ENCODE assay signal across 7 cellular contexts in the genomic region with DNA sequence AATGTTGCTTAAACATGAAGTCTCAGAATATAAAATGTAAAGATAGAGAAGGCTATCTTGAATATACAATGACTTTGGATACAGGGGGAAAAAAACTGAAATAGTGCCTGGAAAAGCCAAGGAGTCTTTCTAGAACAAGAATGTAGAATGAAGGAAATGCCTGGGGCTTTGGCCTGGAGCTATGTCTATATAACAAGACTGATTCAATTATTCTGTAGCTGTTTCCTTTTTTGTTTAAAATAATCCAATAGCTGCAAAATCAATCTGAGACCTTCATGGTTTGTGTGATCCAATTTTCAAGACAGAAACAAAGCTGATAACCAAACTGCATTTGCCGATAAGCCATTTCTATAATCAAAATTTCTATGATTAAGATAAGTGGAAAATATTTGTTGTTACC.
"Had no signal": no experiment of that assay in that cellular context is flagged by ENCODE, and none has a peak within 500 bp of the region (broad histone marks: within the 10 kb centered on the region; RNA-seq: fewer than 3 reads in every experiment).

No MANE protein-coding gene starts in this region.

- H3K36me3 Mint-ChIP-seq: IgD-negative memory B cell had no signal

- H3K4me2 ChIP-seq: GM23338 had no signal

- H3K4me3 ChIP-seq: GM23338 had no signal

- DNase-seq: H9, HCEC 1CT, KBM-7 had no signal

- H3K27ac ChIP-seq: HL-60 had no signal

- H3K27ac Mint-ChIP-seq: GM23338, H9, IgD-negative memory B cell had no signal

- H3K27me3 Mint-ChIP-seq: IgD-negative memory B cell had no signal

- ATAC-seq: GM23338, HepG2 had no signal

- H3K4me1 Mint-ChIP-seq: GM23338, H9, IgD-negative memory B cell had no signal

- H3K9me3 Mint-ChIP-seq: GM23338 had no signal

- H2AFZ ChIP-seq: GM23338 had no signal

- H3K4me3 Mint-ChIP-seq: GM23338, H9, IgD-negative memory B cell had no signal
